37 cellular contexts compared by ENCODE assay signal in the genomic region with DNA sequence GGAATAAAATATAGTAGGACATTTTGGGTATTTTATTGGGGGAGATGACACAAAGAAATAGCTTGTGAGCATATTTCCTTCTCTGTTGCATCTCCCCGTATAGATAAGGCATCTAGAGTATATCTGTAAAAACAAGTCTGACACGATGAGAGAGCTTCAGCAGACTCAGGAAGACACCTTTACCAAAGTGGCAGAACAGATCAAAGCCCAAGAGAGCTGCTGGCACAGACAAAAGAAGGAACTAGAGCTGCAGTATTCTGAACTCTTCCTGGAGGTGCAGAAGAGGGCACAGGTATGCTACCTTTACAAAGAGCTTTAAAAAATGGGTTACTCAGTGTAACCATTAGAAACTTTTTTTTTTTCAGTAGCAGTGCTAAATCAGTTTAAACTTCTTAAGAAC.
"Had no signal": no experiment of that assay in that cellular context is flagged by ENCODE, and none has a peak within 500 bp of the region (broad histone marks: within the 10 kb centered on the region; RNA-seq: fewer than 3 reads in every experiment).

No MANE protein-coding gene starts in this region.

- ATAC-seq: activated CD4-positive, alpha-beta T cell treated with anti-CD3 and anti-CD28 coated beads for 36 hours; activated CD4-positive, CD25-positive, alpha-beta regulatory T cell treated with anti-CD3 and anti-CD28 coated beads, Interleukin-2, amount 50 U/mL, for 24 hours; activated CD8-positive, alpha-beta memory T cell treated with anti-CD3 and anti-CD28 coated beads, Interleukin-2, amount 10 ng/mL, durations not matched to agents 7 days and 5 days; activated CD8-positive, alpha-beta T cell treated with anti-CD3 and anti-CD28 coated beads, Interleukin-2, amount 10 ng/mL, durations not matched to agents 7 days and 5 days; activated naive CD8-positive, alpha-beta T cell treated with anti-CD3 and anti-CD28 coated beads, Interleukin-2, amount 50 U/mL, for 24 hours; body of pancreas; WTC11 had no signal

- H3K9me3 ChIP-seq: ascending aorta, body of pancreas, breast epithelium had no signal

- H3K27ac ChIP-seq: ascending aorta, body of pancreas, brain microvascular endothelial cell, breast epithelium, WERI-Rb-1 had no signal

- H3K27ac Mint-ChIP-seq: activated CD4-positive, alpha-beta memory T cell treated with anti-CD3 and anti-CD28 coated beads, Interleukin-2, amount 10 ng/mL, durations not matched to agents 7 days and 5 days; activated CD4-positive, alpha-beta T cell treated with anti-CD3 and anti-CD28 coated beads for 36 hours; activated CD4-positive, alpha-beta T cell treated with anti-CD3 and anti-CD28 coated beads, Interleukin-2, amount 10 ng/mL, durations not matched to agents 7 days and 5 days; activated CD8-positive, alpha-beta memory T cell treated with anti-CD3 and anti-CD28 coated beads, Interleukin-2, amount 10 ng/mL, durations not matched to agents 7 days and 5 days; activated CD8-positive, alpha-beta T cell treated with anti-CD3 and anti-CD28 coated beads, Interleukin-2, amount 10 ng/mL, durations not matched to agents 7 days and 5 days; activated naive CD4-positive, alpha-beta T cell treated with anti-CD3 and anti-CD28 coated beads, Interleukin-2, amount 10 ng/mL, durations not matched to agents 7 days and 5 days; activated naive CD4-positive, alpha-beta T cell treated with anti-CD3 and anti-CD28 coated beads, Interleukin-2, amount 50 U/mL, for 24 hours; activated naive CD8-positive, alpha-beta T cell; activated naive CD8-positive, alpha-beta T cell treated with anti-CD3 and anti-CD28 coated beads, Interleukin-2, amount 10 ng/mL, durations not matched to agents 7 days and 5 days; activated naive CD8-positive, alpha-beta T cell treated with anti-CD3 and anti-CD28 coated beads, Interleukin-2, amount 50 U/mL, for 24 hours; activated T-cell treated with anti-CD3 and anti-CD28 coated beads, Interleukin-2, amount 50 U/mL, for 24 hours; activated T-helper 2 cell treated with anti-CD3 and anti-CD28 coated beads, Interferon-gamma antibody, Interleukin-2, Interleukin-4, amounts not matched to agents 10 μg/mL and 5 μg/mL and 100 μg/mL, durations not matched to agents 14 hours and 24 hours and 36 hours; T-helper 1 cell treated with Interleukin-12 subunit alpha and Interleukin-12 subunit beta and Interleukin-4 antibody, amounts not matched to agents 30 μg/mL and 1 μg/mL, for 36 hours; T-helper 2 cell treated with Interferon-gamma antibody and Interleukin-4, amounts not matched to agents 5 μg/mL and 100 μg/mL, for 36 hours; WTC11 had no signal

- H3K4me3 ChIP-seq: ascending aorta, body of pancreas, breast epithelium had no signal

- H3K4me1 Mint-ChIP-seq: activated CD4-positive, alpha-beta memory T cell treated with anti-CD3 and anti-CD28 coated beads, Interleukin-2, amount 10 ng/mL, durations not matched to agents 7 days and 5 days; activated CD4-positive, alpha-beta T cell treated with anti-CD3 and anti-CD28 coated beads, Interleukin-2, amount 10 ng/mL, durations not matched to agents 7 days and 5 days; activated CD8-positive, alpha-beta memory T cell treated with anti-CD3 and anti-CD28 coated beads, Interleukin-2, amount 10 ng/mL, durations not matched to agents 7 days and 5 days; activated naive CD4-positive, alpha-beta T cell treated with anti-CD3 and anti-CD28 coated beads, Interleukin-2, amount 10 ng/mL, durations not matched to agents 7 days and 5 days; activated naive CD8-positive, alpha-beta T cell treated with anti-CD3 and anti-CD28 coated beads, Interleukin-2, amount 10 ng/mL, durations not matched to agents 7 days and 5 days; WTC11 had no signal

- H3K27me3 Mint-ChIP-seq: activated CD4-positive, alpha-beta memory T cell treated with anti-CD3 and anti-CD28 coated beads, Interleukin-2, amount 10 ng/mL, durations not matched to agents 7 days and 5 days; activated CD4-positive, alpha-beta T cell treated with anti-CD3 and anti-CD28 coated beads for 36 hours; activated CD4-positive, alpha-beta T cell treated with anti-CD3 and anti-CD28 coated beads, Interleukin-2, amount 10 ng/mL, durations not matched to agents 7 days and 5 days; activated CD8-positive, alpha-beta memory T cell treated with anti-CD3 and anti-CD28 coated beads, Interleukin-2, amount 10 ng/mL, durations not matched to agents 7 days and 5 days; activated naive CD4-positive, alpha-beta T cell treated with anti-CD3 and anti-CD28 coated beads, Interleukin-2, amount 10 ng/mL, durations not matched to agents 7 days and 5 days; activated naive CD4-positive, alpha-beta T cell treated with anti-CD3 and anti-CD28 coated beads, Interleukin-2, amount 50 U/mL, for 24 hours; activated naive CD8-positive, alpha-beta T cell; activated naive CD8-positive, alpha-beta T cell treated with anti-CD3 and anti-CD28 coated beads, Interleukin-2, amount 10 ng/mL, durations not matched to agents 7 days and 5 days; activated naive CD8-positive, alpha-beta T cell treated with anti-CD3 and anti-CD28 coated beads, Interleukin-2, amount 50 U/mL, for 24 hours; activated T-cell treated with anti-CD3 and anti-CD28 coated beads, Interleukin-2, amount 50 U/mL, for 24 hours had no signal

- H3K27me3 ChIP-seq: ascending aorta, body of pancreas, brain microvascular endothelial cell, breast epithelium had no signal

- H3K36me3 Mint-ChIP-seq: activated CD8-positive, alpha-beta memory T cell treated with anti-CD3 and anti-CD28 coated beads, Interleukin-2, amount 10 ng/mL, durations not matched to agents 7 days and 5 days; activated naive CD4-positive, alpha-beta T cell treated with anti-CD3 and anti-CD28 coated beads, Interleukin-2, amount 10 ng/mL, durations not matched to agents 7 days and 5 days; activated naive CD4-positive, alpha-beta T cell treated with anti-CD3 and anti-CD28 coated beads, Interleukin-2, amount 50 U/mL, for 24 hours; activated naive CD8-positive, alpha-beta T cell treated with anti-CD3 and anti-CD28 coated beads, Interleukin-2, amount 10 ng/mL, durations not matched to agents 7 days and 5 days; WTC11 had no signal

- DNase-seq: activated CD4-positive, alpha-beta memory T cell treated with anti-CD3 and anti-CD28 coated beads, Interleukin-2, amount 10 ng/mL, durations not matched to agents 7 days and 5 days; activated CD4-positive, alpha-beta T cell treated with anti-CD3 and anti-CD28 coated beads for 1 hour; activated CD4-positive, alpha-beta T cell treated with anti-CD3 and anti-CD28 coated beads for 36 hours; activated CD4-positive, alpha-beta T cell treated with anti-CD3 and anti-CD28 coated beads for 48 hours; activated CD4-positive, alpha-beta T cell treated with anti-CD3 and anti-CD28 coated beads, Interleukin-2, amount 10 ng/mL, durations not matched to agents 7 days and 5 days; activated CD4-positive, alpha-beta T cell treated with anti-CD3 and anti-CD28 coated beads, Interleukin-2, amount 50 U/mL, for 48 hours; activated CD4-positive, CD25-positive, alpha-beta regulatory T cell; activated CD8-positive, alpha-beta memory T cell treated with anti-CD3 and anti-CD28 coated beads for 24 hours; activated CD8-positive, alpha-beta memory T cell treated with anti-CD3 and anti-CD28 coated beads, Interleukin-2, amount 10 ng/mL, durations not matched to agents 7 days and 5 days; activated CD8-positive, alpha-beta memory T cell treated with anti-CD3 and anti-CD28 coated beads, Interleukin-2, amount 50 U/mL, for 48 hours; activated CD8-positive, alpha-beta T cell treated with anti-CD3 and anti-CD28 coated beads, Interleukin-2, amount 10 ng/mL, durations not matched to agents 7 days and 5 days; activated effector memory CD4-positive, alpha-beta T cell treated with Interleukin-2 at 50 U/mL for 16 hours; activated gamma-delta T cell; activated naive CD4-positive, alpha-beta T cell treated with anti-CD3 and anti-CD28 coated beads, Interleukin-2, amount 10 ng/mL, durations not matched to agents 7 days and 5 days; activated naive CD4-positive, alpha-beta T cell treated with Interleukin-2 at 50 U/mL for 16 hours; activated naive CD8-positive, alpha-beta T cell treated with anti-CD3 and anti-CD28 coated beads, Interleukin-2, amount 10 ng/mL, durations not matched to agents 7 days and 5 days; activated naive CD8-positive, alpha-beta T cell treated with anti-CD3 and anti-CD28 coated beads, Interleukin-2, amount 50 U/mL, for 24 hours; activated T-cell treated with anti-CD3 and anti-CD28 coated beads, Interleukin-2, amount 50 U/mL, for 24 hours; activated T-cell treated with anti-CD3 and anti-CD28 coated beads, Interleukin-2, amount 50 U/mL, for 48 hours; amygdala; anterior cingulate cortex; body of pancreas; brain microvascular endothelial cell; central memory CD4-positive, alpha-beta T cell; T-helper 1 cell; T-helper 2 cell; T-helper 9 cell; WERI-Rb-1 had no signal

- H3K36me3 ChIP-seq: brain microvascular endothelial cell, breast epithelium, WERI-Rb-1 had no signal

- H3K9me3 Mint-ChIP-seq: activated CD4-positive, alpha-beta memory T cell treated with anti-CD3 and anti-CD28 coated beads, Interleukin-2, amount 10 ng/mL, durations not matched to agents 7 days and 5 days; activated CD4-positive, alpha-beta T cell treated with anti-CD3 and anti-CD28 coated beads, Interleukin-2, amount 10 ng/mL, durations not matched to agents 7 days and 5 days; activated naive CD4-positive, alpha-beta T cell treated with anti-CD3 and anti-CD28 coated beads, Interleukin-2, amount 10 ng/mL, durations not matched to agents 7 days and 5 days; activated naive CD4-positive, alpha-beta T cell treated with anti-CD3 and anti-CD28 coated beads, Interleukin-2, amount 50 U/mL, for 24 hours; activated naive CD8-positive, alpha-beta T cell treated with anti-CD3 and anti-CD28 coated beads, Interleukin-2, amount 10 ng/mL, durations not matched to agents 7 days and 5 days; activated naive CD8-positive, alpha-beta T cell treated with anti-CD3 and anti-CD28 coated beads, Interleukin-2, amount 50 U/mL, for 24 hours; activated T-cell treated with anti-CD3 and anti-CD28 coated beads, Interleukin-2, amount 50 U/mL, for 24 hours; activated T-helper 2 cell treated with anti-CD3 and anti-CD28 coated beads, Interferon-gamma antibody, Interleukin-2, Interleukin-4, amounts not matched to agents 10 μg/mL and 5 μg/mL and 100 μg/mL, durations not matched to agents 14 hours and 24 hours and 36 hours; T-helper 1 cell treated with Interleukin-12 subunit alpha and Interleukin-12 subunit beta and Interleukin-4 antibody, amounts not matched to agents 30 μg/mL and 1 μg/mL, for 36 hours; T-helper 2 cell treated with Interferon-gamma antibody and Interleukin-4, amounts not matched to agents 5 μg/mL and 100 μg/mL, for 36 hours; WTC11 had no signal

- H3K4me1 ChIP-seq: ascending aorta, body of pancreas, breast epithelium had no signal

- H3K4me3 Mint-ChIP-seq: activated CD4-positive, alpha-beta memory T cell treated with anti-CD3 and anti-CD28 coated beads, Interleukin-2, amount 10 ng/mL, durations not matched to agents 7 days and 5 days; activated CD4-positive, alpha-beta T cell treated with anti-CD3 and anti-CD28 coated beads for 36 hours; activated CD4-positive, alpha-beta T cell treated with anti-CD3 and anti-CD28 coated beads, Interleukin-2, amount 10 ng/mL, durations not matched to agents 7 days and 5 days; activated CD8-positive, alpha-beta memory T cell treated with anti-CD3 and anti-CD28 coated beads, Interleukin-2, amount 10 ng/mL, durations not matched to agents 7 days and 5 days; activated CD8-positive, alpha-beta T cell treated with anti-CD3 and anti-CD28 coated beads, Interleukin-2, amount 10 ng/mL, durations not matched to agents 7 days and 5 days; activated naive CD4-positive, alpha-beta T cell treated with anti-CD3 and anti-CD28 coated beads, Interleukin-2, amount 10 ng/mL, durations not matched to agents 7 days and 5 days; activated naive CD4-positive, alpha-beta T cell treated with anti-CD3 and anti-CD28 coated beads, Interleukin-2, amount 50 U/mL, for 24 hours; activated naive CD8-positive, alpha-beta T cell; activated naive CD8-positive, alpha-beta T cell treated with anti-CD3 and anti-CD28 coated beads, Interleukin-2, amount 10 ng/mL, durations not matched to agents 7 days and 5 days; activated naive CD8-positive, alpha-beta T cell treated with anti-CD3 and anti-CD28 coated beads, Interleukin-2, amount 50 U/mL, for 24 hours; activated T-cell treated with anti-CD3 and anti-CD28 coated beads, Interleukin-2, amount 50 U/mL, for 24 hours; T-helper 1 cell treated with Interleukin-12 subunit alpha and Interleukin-12 subunit beta and Interleukin-4 antibody, amounts not matched to agents 30 μg/mL and 1 μg/mL, for 36 hours; T-helper 2 cell treated with Interferon-gamma antibody and Interleukin-4, amounts not matched to agents 5 μg/mL and 100 μg/mL, for 36 hours; WTC11 had no signal
